In genomic region chr5:172466062-172466461, GRCh38 we compare ENCODE assay signal across 28 cellular contexts.
"Had no signal": no experiment of that assay in that cellular context is flagged by ENCODE, and none has a peak within 500 bp of the region (broad histone marks: within the 10 kb centered on the region; RNA-seq: fewer than 3 reads in every experiment).

No MANE protein-coding gene starts in this region.

- H3K4me3 ChIP-seq: ascending aorta, body of pancreas, SK-N-MC had no signal

- H3K27ac ChIP-seq: ascending aorta, body of pancreas, KMS-11, SK-N-MC had no signal

- H3K9me3 ChIP-seq: body of pancreas had no signal

- H3K36me3 ChIP-seq: ascending aorta had no signal

- ATAC-seq: activated naive CD4-positive, alpha-beta T cell treated with anti-CD3 and anti-CD28 coated beads, Interleukin-2, amount 50 U/mL, for 72 hours; activated naive CD8-positive, alpha-beta T cell treated with anti-CD3 and anti-CD28 coated beads, Interleukin-2, amount 50 U/mL, for 24 hours; activated T-cell treated with anti-CD3 and anti-CD28 coated beads, Interleukin-2, amount 50 U/mL, for 4 hours; body of pancreas; PC-3; T-cell had no signal

- H3K27me3 ChIP-seq: ascending aorta, body of pancreas had no signal

- DNase-seq: activated B cell treated with CpG ODN at 0.5 μM for 24 hours; activated CD4-positive, alpha-beta memory T cell treated with anti-CD3 and anti-CD28 coated beads for 36 hours; activated CD4-positive, alpha-beta T cell treated with anti-CD3 and anti-CD28 coated beads for 1 hour; activated CD4-positive, alpha-beta T cell treated with anti-CD3 and anti-CD28 coated beads, Interleukin-2, amount 10 ng/mL, durations not matched to agents 7 days and 5 days; activated CD8-positive, alpha-beta memory T cell treated with anti-CD3 and anti-CD28 coated beads for 24 hours; activated effector memory CD4-positive, alpha-beta T cell treated with anti-CD3 and anti-CD28 coated beads, Interleukin-2, amount 50 U/mL, for 16 hours; activated naive CD4-positive, alpha-beta T cell treated with Interleukin-2 at 50 U/mL for 16 hours; activated naive CD8-positive, alpha-beta T cell treated with anti-CD3 and anti-CD28 coated beads, Interleukin-2, amount 50 U/mL, for 24 hours; activated T-cell treated with anti-CD3 and anti-CD28 coated beads, Interleukin-2, amount 50 U/mL, for 4 hours; amniotic stem cell; body of pancreas; NCI-H1092; NCI-H1417 treated with DMSO at 0.1 percent for 48 hours; NCI-H1694; NCI-H2029; NCI-H2107; NCI-H2171 treated with DMSO at 0.1 percent for 48 hours; NCI-H226; NCI-H526; NCI-H82; PC-3; T-cell; T-helper 2 cell; T1000 had no signal

- H3K4me1 Mint-ChIP-seq: activated B cell treated with CpG ODN at 0.5 μM for 24 hours had no signal

- H3K4me3 Mint-ChIP-seq: activated B cell treated with CpG ODN at 0.5 μM for 24 hours; activated CD4-positive, alpha-beta memory T cell treated with anti-CD3 and anti-CD28 coated beads for 36 hours; activated CD4-positive, alpha-beta T cell treated with anti-CD3 and anti-CD28 coated beads, Interleukin-2, amount 10 ng/mL, durations not matched to agents 7 days and 5 days; activated naive CD8-positive, alpha-beta T cell treated with anti-CD3 and anti-CD28 coated beads, Interleukin-2, amount 50 U/mL, for 24 hours; activated T-cell treated with anti-CD3 and anti-CD28 coated beads, Interleukin-2, amount 50 U/mL, for 4 hours; T-cell had no signal

- H3K4me1 ChIP-seq: ascending aorta, body of pancreas had no signal

- H3K27ac Mint-ChIP-seq: activated B cell treated with CpG ODN at 0.5 μM for 24 hours; activated CD4-positive, alpha-beta memory T cell treated with anti-CD3 and anti-CD28 coated beads for 36 hours; activated CD4-positive, alpha-beta T cell treated with anti-CD3 and anti-CD28 coated beads, Interleukin-2, amount 10 ng/mL, durations not matched to agents 7 days and 5 days; activated naive CD4-positive, alpha-beta T cell treated with anti-CD3 and anti-CD28 coated beads, Interleukin-2, amount 50 U/mL, for 72 hours; activated naive CD8-positive, alpha-beta T cell treated with anti-CD3 and anti-CD28 coated beads, Interleukin-2, amount 50 U/mL, for 24 hours; T-cell had no signal

- H3K36me3 Mint-ChIP-seq: activated CD4-positive, alpha-beta memory T cell treated with anti-CD3 and anti-CD28 coated beads for 36 hours had no signal
